29 cellular contexts compared by ENCODE assay signal in genomic region chr4:4506961-4507360, GRCh38. TPM values are rescaled to one million over a fixed set of nuclear protein-coding genes. Genes with fewer than 3 reads are reported as not detected.
A peak's percentile ranks its signal among the peaks of the same experiment; 100 is the strongest.
DNase-seq lines count a peak whose midpoint lies in the region; ATAC-seq and TF ChIP-seq lines count a peak whose summit lies in the region.
"Had no signal": no experiment of that assay in that cellular context is flagged by ENCODE, and none has a peak within 500 bp of the region (broad histone marks: within the 10 kb centered on the region; RNA-seq: fewer than 3 reads in every experiment).

No MANE protein-coding gene starts in this region.

- H3K27ac ChIP-seq in hepatocyte (peak overlapping the region; percentile 49), sigmoid colon (peak overlapping the region in 3 of 4 donors; percentile 62 to 75 (median 71))
- H3K27ac ChIP-seq: BLaER1 treated with 17β-estradiol and CSF1 and Interleukin-3, amounts not matched to agents 10 nM and 100 nM; esophagus muscularis mucosa; heart right ventricle; KMS-11; lower lobe of right lung; PC-9; skin epidermis; suprapubic skin had no signal

- no peak overlapping the region for H2AFZ ChIP-seq in hepatocyte
- H2AFZ ChIP-seq: PC-9 had no signal

- no peak for TF ChIP-seq POLR2A in sigmoid colon (IDR thresholded peaks at IDR 0.05)

- intact Hi-C loops in sigmoid colon (cut with DNase I): no loop called here

- H3K27me3 ChIP-seq in hepatocyte (no peaks in the 10 kb centered on the region), sigmoid colon (no peaks in the 10 kb centered on the region)
- H3K27me3 ChIP-seq: BLaER1 treated with 17β-estradiol and CSF1 and Interleukin-3, amounts not matched to agents 10 nM and 100 nM; esophagus muscularis mucosa; heart right ventricle; suprapubic skin had no signal

- no peaks in the 10 kb centered on the region for H3K36me3 ChIP-seq in hepatocyte (replicated peaks; ENCODE audit: insufficient read depth, low read depth)
- no peaks in the 10 kb centered on the region for H3K36me3 ChIP-seq in sigmoid colon
- H3K36me3 ChIP-seq: esophagus muscularis mucosa, lower lobe of right lung, suprapubic skin had no signal

- H3K4me2 ChIP-seq in hepatocyte: peak overlapping the region; percentile 61
- H3K4me2 ChIP-seq: BLaER1 treated with 17β-estradiol and CSF1 and Interleukin-3, amounts not matched to agents 10 nM and 100 nM; KMS-11; PC-9 had no signal

- H3K79me2 ChIP-seq in hepatocyte: peaks cover 72% of the 10 kb centered on the region

- TF ChIP-seq EP300 in sigmoid colon (IDR thresholded peaks at IDR 0.05): no peak

- H3K4me3 ChIP-seq in hepatocyte (no peak overlapping the region), sigmoid colon (peak overlapping the region in 3 of 4 donors; percentile 17 to 25 (median 25))
- H3K4me3 ChIP-seq: BLaER1 treated with 17β-estradiol and CSF1 and Interleukin-3, amounts not matched to agents 10 nM and 100 nM; esophagus muscularis mucosa; heart right ventricle; lower lobe of right lung; PC-9; skin epidermis; suprapubic skin had no signal

- H4K20me1 ChIP-seq in hepatocyte (ENCODE audit: insufficient read depth, poor library complexity, severe bottlenecking): peaks cover 13% of the 10 kb centered on the region

- H3K9me3 ChIP-seq in hepatocyte (ENCODE audit: low read depth) (no peaks in the 10 kb centered on the region), sigmoid colon (no peaks in the 10 kb centered on the region)
- H3K9me3 ChIP-seq: BLaER1 treated with 17β-estradiol and CSF1 and Interleukin-3, amounts not matched to agents 10 nM and 100 nM; esophagus muscularis mucosa; heart right ventricle; lower lobe of right lung; suprapubic skin had no signal

- H3K4me1 ChIP-seq in hepatocyte (ENCODE audit: insufficient read depth) (peaks cover 18% of the 10 kb centered on the region), sigmoid colon (peaks cover 0 to 16% (median 8%) of the 10 kb centered on the region in 4 donors)
- H3K4me1 ChIP-seq: esophagus muscularis mucosa, suprapubic skin had no signal

- DNase-seq in EH (ENCODE audit: low read depth): peak; percentile 5
- peak; percentile 9 for DNase-seq in M059J (ENCODE audit: low read depth)
- DNase-seq in hepatocyte (ENCODE audit: low spot score): peak; percentile 15
- DNase-seq in sigmoid colon: peak; percentile 71
- DNase-seq in ecto neural progenitor cell (ENCODE audit: low spot score): no peak
- DNase-seq in NCI-H748 (lab: John Stamatoyannopoulos, UW; ENCODE audit: unreplicated experiment): no peak
- DNase-seq: activated CD4-positive, alpha-beta memory T cell treated with anti-CD3 and anti-CD28 coated beads, Interleukin-2, amount 10 ng/mL, durations not matched to agents 7 days and 5 days; activated CD8-positive, alpha-beta memory T cell treated with anti-CD3 and anti-CD28 coated beads, Interleukin-2, amount 50 U/mL, for 4 hours; activated naive CD4-positive, alpha-beta T cell treated with anti-CD3 and anti-CD28 coated beads for 36 hours; caudate nucleus; COR-L47; DMS53; GDM1; HCEC 1CT; heart right ventricle; lower lobe of right lung; NCI-H1694; NCI-H2171; NCI-H524 treated with DMSO at 0.1 percent for 48 hours; PC-9; stimulated activated naive CD4-positive, alpha-beta T cell treated with Interleukin-2 at 50 U/mL for 16 hours had no signal

- TF ChIP-seq CTCF in hepatocyte (IDR thresholded peaks at IDR 0.05; ENCODE audit: poor library complexity) (no peak), sigmoid colon (IDR thresholded peaks at IDR 0.05) (no peak)

- no peaks in the 10 kb centered on the region for H3K9me2 ChIP-seq in hepatocyte (replicated peaks; ENCODE audit: insufficient read depth)

- WGBS in hepatocyte (ENCODE audit: low lambda C conversion rate, missing lambda C conversion rate): 65% methylated on average over 5 of the region's 5 CpGs
- 16 to 57% methylated on average over 5 of the region's 5 CpGs for WGBS in sigmoid colon, 2 donors

- ATAC-seq in HG02938 (IDR thresholded peaks at IDR 0.05; ENCODE audit: unreplicated experiment): no peak
- ATAC-seq: activated CD4-positive, CD25-positive, alpha-beta regulatory T cell treated with anti-CD3 and anti-CD28 coated beads, Interleukin-2, amount 50 U/mL, for 24 hours; heart right ventricle; lower lobe of right lung; SK-N-SH treated with all-trans-retinoic acid at 6 μM for 48 hours had no signal

RNA-seq across cellular contexts. Expression of gene STX18, which starts 34.9 kb away (rescaled TPM):
- 37.8 and 48.1 TPM in 2 replicates for total RNA-seq in M059J (2014; rRNA removed; shearing (Covaris generic))
- total RNA-seq in hepatocyte (40.4 and 54.3 TPM in 2 replicates), sigmoid colon (10 to 100 TPM; 23.5 to 26.9 (median 26.0) TPM)
- polyA plus RNA-seq in hepatocyte (32.1 and 35.2 TPM in 2 replicates), sigmoid colon (10 to 100 TPM; 24.1 to 45.1 (median 32.4) TPM)

Comparison
In these comparisons a context has a peak if more than half of its experiments do, and no peak if none do; other contexts are left out.
1. DNase-seq: peak in EH (single experiment), M059J (single experiment), hepatocyte (single experiment) and sigmoid colon (single experiment); none in ecto neural progenitor cell (single experiment) and NCI-H748 (single experiment).